15 cellular contexts compared by ENCODE assay signal in genomic region chr5:41625571-41625970, GRCh38.
DNase-seq lines count a peak whose midpoint lies in the region.
"Had no signal": no experiment of that assay in that cellular context is flagged by ENCODE, and none has a peak within 500 bp of the region (broad histone marks: within the 10 kb centered on the region; RNA-seq: fewer than 3 reads in every experiment).

No MANE protein-coding gene starts in this region.

- no peak overlapping the region for H3K9ac ChIP-seq in trophoblast cell (ENCODE audit: low read length)
- H3K9ac ChIP-seq: GM23248 had no signal

- POLR2A ChIA-PET in activated CD4-positive, alpha-beta memory T cell treated with anti-CD3 and anti-CD28 coated beads, Interleukin-2, amount 10 ng/mL, durations not matched to agents 7 days and 5 days (lab: Charles Lee), result no interaction called here

- no peak overlapping the region for H2BK5ac ChIP-seq in trophoblast cell (ENCODE audit: low read depth, low read length, poor library complexity)

- H3K23ac ChIP-seq in trophoblast cell (ENCODE audit: low read length), result no peak overlapping the region

- no peaks in the 10 kb centered on the region for H3K9me3 ChIP-seq in HAP-1
- no peaks in the 10 kb centered on the region for H3K9me3 ChIP-seq in trophoblast cell (ENCODE audit: insufficient read depth, low read depth, low read length)

- H4K8ac ChIP-seq in trophoblast cell (ENCODE audit: low read depth, low read length), result no peak overlapping the region

- no peak overlapping the region for H4K91ac ChIP-seq in trophoblast cell (ENCODE audit: low read depth, low read length)

- in situ Hi-C loops in HAP-1 (cut with MboI; ENCODE audit: low sequenced_read_pairs), result no loop called here

- peaks cover 10% of the 10 kb centered on the region for H3K79me1 ChIP-seq in trophoblast cell (ENCODE audit: low read length)

- no peak overlapping the region for H3K14ac ChIP-seq in trophoblast cell (ENCODE audit: low read length)

- no peaks in the 10 kb centered on the region for H3K79me2 ChIP-seq in trophoblast cell (ENCODE audit: control insufficient read depth, insufficient read depth, low read length, poor library complexity)

- H2AFZ ChIP-seq in trophoblast cell (ENCODE audit: insufficient read depth, low read length, poor library complexity), result no peak overlapping the region
- H2AFZ ChIP-seq: GM23248 had no signal

- peak overlapping the region; percentile 71 for H3K27ac ChIP-seq in trophoblast cell (ENCODE audit: low read depth, low read length)
- H3K27ac ChIP-seq: GM23248 had no signal

- no peak overlapping the region for H3K27ac Mint-ChIP-seq in activated CD4-positive, alpha-beta memory T cell treated with anti-CD3 and anti-CD28 coated beads, Interleukin-2, amount 10 ng/mL, durations not matched to agents 7 days and 5 days
- H3K27ac Mint-ChIP-seq: CD4-positive, alpha-beta memory T cell had no signal

- no peak overlapping the region for H2AK5ac ChIP-seq in trophoblast cell (ENCODE audit: low read length)

- H2BK120ac ChIP-seq in trophoblast cell (ENCODE audit: insufficient read depth, low read length, poor library complexity), result no peak overlapping the region

- DNase-seq in HAP-1 (ENCODE audit: low spot score in 2 of 2), result peak; percentile 25 to 36
- peak; percentile 49 for DNase-seq in foreskin melanocyte
- DNase-seq in trophoblast cell, result no peak
- DNase-seq in NCI-H524 treated with DMSO at 0.1 percent for 48 hours (lab: John Stamatoyannopoulos, UW), result no peak
- no peak for DNase-seq in activated CD4-positive, alpha-beta memory T cell treated with anti-CD3 and anti-CD28 coated beads, Interleukin-2, amount 10 ng/mL, durations not matched to agents 7 days and 5 days
- no peak for DNase-seq in NCI-H748 (lab: John Stamatoyannopoulos, UW; ENCODE audit: unreplicated experiment)
- DNase-seq: C1 segment of cervical spinal cord; CD4-positive, alpha-beta memory T cell; DMS153; DND-41; GDM1; GM23248; H7 had no signal

- no peaks in the 10 kb centered on the region for H3K36me3 Mint-ChIP-seq in activated CD4-positive, alpha-beta memory T cell treated with anti-CD3 and anti-CD28 coated beads, Interleukin-2, amount 10 ng/mL, durations not matched to agents 7 days and 5 days (ENCODE audit: low read depth)
- H3K36me3 Mint-ChIP-seq: CD4-positive, alpha-beta memory T cell had no signal

- H3K27me3 Mint-ChIP-seq in activated CD4-positive, alpha-beta memory T cell treated with anti-CD3 and anti-CD28 coated beads, Interleukin-2, amount 10 ng/mL, durations not matched to agents 7 days and 5 days, result no peaks in the 10 kb centered on the region

- H3K36me3 ChIP-seq in HAP-1 (replicated peaks) (no peaks in the 10 kb centered on the region), trophoblast cell (ENCODE audit: control insufficient read depth in 1 of 2, insufficient read depth in 2 of 2, low read length in 2 of 2) (no peaks in the 10 kb centered on the region)

- no peak overlapping the region for H4K12ac ChIP-seq in trophoblast cell (ENCODE audit: low read depth, low read length)

- H3K4me2 ChIP-seq in trophoblast cell (ENCODE audit: low read length), result no peak overlapping the region

- H3K18ac ChIP-seq in trophoblast cell (ENCODE audit: low read length), result no peak overlapping the region

- H3K4me3 Mint-ChIP-seq in activated CD4-positive, alpha-beta memory T cell treated with anti-CD3 and anti-CD28 coated beads, Interleukin-2, amount 10 ng/mL, durations not matched to agents 7 days and 5 days, result no peak overlapping the region
- H3K4me3 Mint-ChIP-seq: CD4-positive, alpha-beta memory T cell had no signal

- CTCF ChIA-PET in activated CD4-positive, alpha-beta memory T cell treated with anti-CD3 and anti-CD28 coated beads, Interleukin-2, amount 10 ng/mL, durations not matched to agents 7 days and 5 days (lab: Charles Lee), result no interaction called here

- H3K4ac ChIP-seq in trophoblast cell (ENCODE audit: low read depth, low read length), result no peak overlapping the region

- H2BK12ac ChIP-seq in trophoblast cell (ENCODE audit: low read length), result no peak overlapping the region

- no peaks in the 10 kb centered on the region for H3K9me3 Mint-ChIP-seq in activated CD4-positive, alpha-beta memory T cell treated with anti-CD3 and anti-CD28 coated beads, Interleukin-2, amount 10 ng/mL, durations not matched to agents 7 days and 5 days

- H3K4me3 ChIP-seq in HAP-1, result no peak overlapping the region
- H3K4me3 ChIP-seq in trophoblast cell (ENCODE audit: low read depth, low read length), result no peak overlapping the region
- H3K4me3 ChIP-seq: GM12878, GM23248 had no signal

- H3K4me1 ChIP-seq in HAP-1 (no peaks in the 10 kb centered on the region), trophoblast cell (ENCODE audit: control insufficient read depth in 1 of 2, insufficient read depth in 2 of 2, low read length in 2 of 2) (peaks cover 2 to 11% of the 10 kb centered on the region in 2 experiments)
- H3K4me1 ChIP-seq: Caco-2 had no signal

- H3K27me3 ChIP-seq in HAP-1 (ENCODE audit: low read depth) (no peaks in the 10 kb centered on the region), trophoblast cell (ENCODE audit: insufficient read depth, low read length) (no peaks in the 10 kb centered on the region)

- no peaks in the 10 kb centered on the region for H3K4me1 Mint-ChIP-seq in activated CD4-positive, alpha-beta memory T cell treated with anti-CD3 and anti-CD28 coated beads, Interleukin-2, amount 10 ng/mL, durations not matched to agents 7 days and 5 days
- H3K4me1 Mint-ChIP-seq: CD4-positive, alpha-beta memory T cell had no signal

Comparison
In these comparisons a context has a peak if more than half of its experiments do, and no peak if none do; other contexts are left out.
1. DNase-seq: peak in HAP-1 (2 of 2) and foreskin melanocyte (single experiment); none in trophoblast cell (0 of 2), NCI-H524 treated with DMSO at 0.1 percent for 48 hours (single experiment), activated CD4-positive, alpha-beta memory T cell treated with anti-CD3 and anti-CD28 coated beads, Interleukin-2, amount 10 ng/mL, durations not matched to agents 7 days and 5 days (single experiment) and NCI-H748 (single experiment).